ENCODE assay signal across 13 cellular contexts in the genomic region with DNA sequence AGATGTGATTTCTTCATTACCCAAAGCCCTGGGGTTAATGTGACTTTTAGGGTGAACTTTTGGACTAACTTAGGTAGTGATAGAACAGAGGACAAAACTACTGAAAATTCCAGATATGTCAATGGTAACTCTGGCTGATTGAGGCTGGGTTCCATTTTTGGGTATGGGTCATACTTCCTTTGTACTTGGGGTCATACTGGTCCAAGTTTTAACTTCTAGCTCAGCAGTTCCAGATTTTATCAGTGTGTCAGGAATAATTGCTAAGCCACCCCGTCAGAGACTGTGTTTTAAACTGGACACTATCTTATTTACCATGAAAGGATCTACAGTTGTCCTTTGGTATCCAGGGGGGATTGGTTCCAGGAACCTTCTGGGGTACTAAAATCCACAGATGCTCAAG. TPM values are rescaled to one million over a fixed set of nuclear protein-coding genes. Genes with fewer than 3 reads are reported as not detected.
A peak's percentile ranks its signal among the peaks of the same experiment; 100 is the strongest.
DNase-seq lines count a peak whose midpoint lies in the region; ATAC-seq and TF ChIP-seq lines count a peak whose summit lies in the region.
"Had no signal": no experiment of that assay in that cellular context is flagged by ENCODE, and none has a peak within 500 bp of the region (broad histone marks: within the 10 kb centered on the region; RNA-seq: fewer than 3 reads in every experiment).

No MANE protein-coding gene starts in this region.

- peak overlapping the region; percentile 100 for H3K4me3 Mint-ChIP-seq in activated CD4-positive, alpha-beta T cell treated with anti-CD3 and anti-CD28 coated beads for 36 hours
- H3K4me3 Mint-ChIP-seq in stimulated activated naive B cell treated with anti-CD40 and anti-IgM and Interleukin-4, amounts not matched to agents 10 μg/mL and 1 μg/mL and 100 μg/mL, for 72 hours = peak overlapping the region; percentile 63 to 67

- CTCF ChIA-PET in activated CD4-positive, alpha-beta T cell treated with anti-CD3 and anti-CD28 coated beads for 36 hours (lab: Charles Lee) = interaction anchor here (0.6 to 1.4 kb wide), 3 partner anchors 27 to 295 kb away, joined by 3 to 6 read pairs (median 4); no protein-coding TSS in a partner anchor
- CTCF ChIA-PET in OCI-LY7 (lab: Charles Lee; ENCODE audit: unreplicated experiment) = no interaction called here

- H3K9me2 ChIP-seq in OCI-LY7 (ENCODE audit: insufficient read depth, low read length) = no peaks in the 10 kb centered on the region

- TF ChIP-seq CTCF in OCI-LY7 (conservative IDR thresholded peaks at IDR 0.05; ENCODE audit: low read length) (no peak), upper lobe of right lung (IDR thresholded peaks at IDR 0.05) (no peak)

- H2AFZ ChIP-seq in OCI-LY7 (ENCODE audit: low read length) = no peak overlapping the region

- H3K36me3 Mint-ChIP-seq in activated CD4-positive, alpha-beta T cell treated with anti-CD3 and anti-CD28 coated beads for 36 hours (ENCODE audit: low read depth) = peaks cover 62% of the 10 kb centered on the region
- peaks cover 36 to 50% of the 10 kb centered on the region in 2 donors for H3K36me3 Mint-ChIP-seq in stimulated activated naive B cell treated with anti-CD40 and anti-IgM and Interleukin-4, amounts not matched to agents 10 μg/mL and 1 μg/mL and 100 μg/mL, for 72 hours

- H3K36me3 ChIP-seq in OCI-LY7 (ENCODE audit: insufficient read depth, low read length) = peaks cover 30% of the 10 kb centered on the region
- H3K36me3 ChIP-seq in upper lobe of right lung = no peaks in the 10 kb centered on the region
- H3K36me3 ChIP-seq: ovary had no signal

- intact Hi-C loops in activated CD4-positive, alpha-beta T cell treated with anti-CD3 and anti-CD28 coated beads for 36 hours (cut with DNase I, micrococcal nuclease) = no loop called here
- intact Hi-C loops in OCI-LY7 (cut with micrococcal nuclease; ENCODE audit: unreplicated experiment) (no loop called here), upper lobe of right lung (cut with DNase I) (no loop called here)

- H3K9me3 ChIP-seq in OCI-LY7 (ENCODE audit: low read length) (no peaks in the 10 kb centered on the region), upper lobe of right lung (no peaks in the 10 kb centered on the region)
- H3K9me3 ChIP-seq: ovary had no signal

- H3K4me2 ChIP-seq in OCI-LY7 (ENCODE audit: low read length) = peak overlapping the region; percentile 45
- H3K4me2 ChIP-seq: KMS-11 had no signal

- peak overlapping the region; percentile 83 for H3K27ac Mint-ChIP-seq in activated CD4-positive, alpha-beta T cell treated with anti-CD3 and anti-CD28 coated beads for 36 hours
- H3K27ac Mint-ChIP-seq in stimulated activated naive B cell treated with anti-CD40 and anti-IgM and Interleukin-4, amounts not matched to agents 10 μg/mL and 1 μg/mL and 100 μg/mL, for 72 hours = peak overlapping the region; percentile 86

- no peaks in the 10 kb centered on the region for H4K20me1 ChIP-seq in OCI-LY7 (ENCODE audit: insufficient read depth, low read length)

- H3K27ac ChIP-seq in OCI-LY7 (ENCODE audit: low read depth, low read length, poor library complexity, severe bottlenecking) (peak overlapping the region; percentile 38), cingulate gyrus (ENCODE audit: low read depth, low read length) (peak overlapping the region; percentile 35), upper lobe of right lung (no peak overlapping the region)
- H3K27ac ChIP-seq: epithelial cell of prostate, KMS-11, ovary had no signal

- H3K4me1 Mint-ChIP-seq in activated CD4-positive, alpha-beta T cell treated with anti-CD3 and anti-CD28 coated beads for 36 hours = peaks cover 70% of the 10 kb centered on the region
- peaks cover 38 to 68% of the 10 kb centered on the region in 2 donors for H3K4me1 Mint-ChIP-seq in stimulated activated naive B cell treated with anti-CD40 and anti-IgM and Interleukin-4, amounts not matched to agents 10 μg/mL and 1 μg/mL and 100 μg/mL, for 72 hours

- no peaks in the 10 kb centered on the region for H3K9me3 Mint-ChIP-seq in activated CD4-positive, alpha-beta T cell treated with anti-CD3 and anti-CD28 coated beads for 36 hours (ENCODE audit: low read depth)
- no peaks in the 10 kb centered on the region for H3K9me3 Mint-ChIP-seq in stimulated activated naive B cell treated with anti-CD40 and anti-IgM and Interleukin-4, amounts not matched to agents 10 μg/mL and 1 μg/mL and 100 μg/mL, for 72 hours

- H3K4me3 ChIP-seq in OCI-LY7 (ENCODE audit: low read depth, low read length, poor library complexity, severe bottlenecking) = no peak overlapping the region
- H3K4me3 ChIP-seq in upper lobe of right lung = no peak overlapping the region
- H3K4me3 ChIP-seq: ovary had no signal

- DNase-seq in activated CD4-positive, alpha-beta T cell treated with anti-CD3 and anti-CD28 coated beads for 36 hours = no peak
- no peak for DNase-seq in activated CD4-positive, alpha-beta T cell treated with anti-CD3 and anti-CD28 coated beads, Interleukin-2, amount 50 U/mL, for 4 hours
- DNase-seq in OCI-LY7 (ENCODE audit: low spot score) (no peak), upper lobe of right lung (no peak), SW 1271 (lab: John Stamatoyannopoulos, UW) (no peak)
- no peak for DNase-seq in stimulated activated naive B cell treated with anti-CD40 and anti-IgM and Interleukin-4, amounts not matched to agents 10 μg/mL and 1 μg/mL and 100 μg/mL, for 72 hours
- no peak for DNase-seq in effector CD8-positive, alpha-beta T cell (lab: John Stamatoyannopoulos, UW)
- DNase-seq: mesendoderm, ovary, SHP77 had no signal

- H3K27me3 ChIP-seq in upper lobe of right lung = no peaks in the 10 kb centered on the region
- H3K27me3 ChIP-seq: ovary had no signal

- no peaks in the 10 kb centered on the region for H3K27me3 Mint-ChIP-seq in activated CD4-positive, alpha-beta T cell treated with anti-CD3 and anti-CD28 coated beads for 36 hours
- H3K27me3 Mint-ChIP-seq in stimulated activated naive B cell treated with anti-CD40 and anti-IgM and Interleukin-4, amounts not matched to agents 10 μg/mL and 1 μg/mL and 100 μg/mL, for 72 hours = no peaks in the 10 kb centered on the region

- H3K79me2 ChIP-seq in OCI-LY7 (ENCODE audit: insufficient read depth, low read depth, low read length) = peaks cover 89% of the 10 kb centered on the region

- BruUV-seq in OCI-LY7 (replicated peaks; lab: Mats Ljungman, UMichigan) = no TSS peak

- H3K4me1 ChIP-seq in OCI-LY7 (ENCODE audit: insufficient read depth, low read length, poor library complexity, severe bottlenecking) (peaks cover 79% of the 10 kb centered on the region), upper lobe of right lung (peaks cover 31% of the 10 kb centered on the region)

- ATAC-seq in activated CD4-positive, alpha-beta T cell treated with anti-CD3 and anti-CD28 coated beads for 36 hours = no peak
- ATAC-seq in stimulated activated naive B cell treated with anti-CD40 and anti-IgM and Interleukin-4, amounts not matched to agents 10 μg/mL and 1 μg/mL and 100 μg/mL, for 72 hours (replicated peaks) = no peak
- ATAC-seq in upper lobe of right lung = no peak

- POLR2A ChIA-PET in activated CD4-positive, alpha-beta T cell treated with anti-CD3 and anti-CD28 coated beads for 36 hours (lab: Charles Lee) = interaction anchor here (0.6 to 1.4 kb wide), 4 partner anchors 8 to 233 kb away, joined by 3 to 10 read pairs (median 4); no protein-coding TSS in a partner anchor
- POLR2A ChIA-PET in OCI-LY7 (lab: Charles Lee) = interaction anchor here (0.6 to 1.9 kb wide), 5 partner anchors 8 to 62 kb away, joined by 3 to 7 read pairs (median 4); no protein-coding TSS in a partner anchor

RNA-seq across cellular contexts. Expression of a gene that starts 4.0 kb away (rescaled TPM):
- total RNA-seq in activated CD4-positive, alpha-beta T cell treated with anti-CD3 and anti-CD28 coated beads for 36 hours = 100 to 1,000 TPM; 241 to 258 TPM
- total RNA-seq in OCI-LY7 (2014; rRNA removed; shearing (Covaris generic)) = 50.3 and 60.5 TPM in 2 replicates
- total RNA-seq in OCI-LY7 (2022) = 105 and 118 TPM in 2 replicates
- 55.3 TPM for total RNA-seq in upper lobe of right lung
